ENCODE assay signal across 10 cellular contexts in genomic region chr3:13016726-13017255, GRCh38. TPM values are rescaled to one million over a fixed set of nuclear protein-coding genes. Genes with fewer than 3 reads are reported as not detected.
A peak's percentile ranks its signal among the peaks of the same experiment; 100 is the strongest.
DNase-seq lines count a peak whose midpoint lies in the region; ATAC-seq, FAIRE-seq and TF ChIP-seq lines count a peak whose summit lies in the region.
"Had no signal": no experiment of that assay in that cellular context is flagged by ENCODE, and none has a peak within 500 bp of the region (broad histone marks: within the 10 kb centered on the region; RNA-seq: fewer than 3 reads in every experiment).

No MANE protein-coding gene starts in this region.

- no peaks in the 10 kb centered on the region for H3K27me3 Mint-ChIP-seq in natural killer cell treated with Interleukin-12 subunit alpha and Interleukin-12 subunit beta and Interleukin-15 and Interleukin-18, amount 100 ng/mL, for 72 hours

- H3K9me3 ChIP-seq in BE2C, result no peaks in the 10 kb centered on the region
- H3K9me3 ChIP-seq in GM12878 (replicated peaks; ENCODE audit: control insufficient read depth, insufficient read depth, low read length), result no peaks in the 10 kb centered on the region

- H3K4me3 ChIP-seq in BE2C (ENCODE audit: low read depth, low read length) (peak overlapping the region; percentile 19), GM12878 (peak overlapping the region; percentile 70)

- H2AFZ ChIP-seq in GM12878 (ENCODE audit: control insufficient read depth, low read depth, low read length), result no peak overlapping the region

- peak overlapping the region; percentile 93 for H3K4me2 ChIP-seq in GM12878 (ENCODE audit: control insufficient read depth, insufficient read depth)

- POLR2A ChIA-PET in GM12878 (lab: Charles Lee), result interaction anchor here (1.8 to 2.9 kb wide), 4 partner anchors 12 to 54 kb away, joined by 6 to 13 read pairs (median 12); no protein-coding TSS in a partner anchor

- H3K4me1 ChIP-seq in BE2C (peaks cover 36% of the 10 kb centered on the region), GM12878 (ENCODE audit: control insufficient read depth, insufficient read depth, low read length) (peaks cover 78% of the 10 kb centered on the region)

- RAD21 ChIA-PET in GM12878 (lab: Charles Lee; ENCODE audit: unreplicated experiment), result interaction anchor here (1.7 kb wide), 1 partner anchor 30 kb away, joined by 8 read pairs; no protein-coding TSS in a partner anchor

- peak; percentile 71 for FAIRE-seq in GM12892 (lab: Jason Lieb, UNC)
- FAIRE-seq in GM12878 (lab: Jason Lieb, UNC), result no peak
- FAIRE-seq: TTC549 had no signal

- H3K27ac ChIP-seq in GM12878 (ENCODE audit: control insufficient read depth, insufficient read depth), result peak overlapping the region; percentile 99

- H3K36me3 ChIP-seq in BE2C (0 out of 2 replicates have a peak, but pooled peaks cover 2% of the 10 kb centered on the region), GM12878 (ENCODE audit: control insufficient read depth in 2 of 2, insufficient read depth in 2 of 2, low read length in 1 of 2) (peaks cover 0 to 2% of the 10 kb centered on the region in 2 experiments; a peak in 1 of 4 replicates)

- WGBS in GM12878 (ENCODE audit: insufficient coverage, insufficient replicate concordance, low lambda C conversion rate, missing lambda C conversion rate), result 22% methylated on average over 9 of the region's 9 CpGs

- TF ChIP-seq POLR2A in GM12892 (IDR thresholded peaks at IDR 0.05; ENCODE audit: low read depth, low read length), result no peak
- no peak for TF ChIP-seq POLR2A in GM12878 (IDR thresholded peaks at IDR 0.05; ENCODE audit: low read depth, low read length)

- H3K27me3 ChIP-seq in BE2C (no peaks in the 10 kb centered on the region), GM12878 (replicated peaks in 1 of 2; ENCODE audit: control insufficient read depth in 2 of 2, insufficient read depth in 2 of 2, low read length in 1 of 2) (no peaks in the 10 kb centered on the region)

- H3K4me3 Mint-ChIP-seq in natural killer cell treated with Interleukin-12 subunit alpha and Interleukin-12 subunit beta and Interleukin-15 and Interleukin-18, amount 100 ng/mL, for 72 hours, result peak overlapping the region; percentile 89

- H4K20me1 ChIP-seq in GM12878 (ENCODE audit: control insufficient read depth, insufficient read depth), result no peaks in the 10 kb centered on the region

- no peaks in the 10 kb centered on the region for H3K9me3 Mint-ChIP-seq in natural killer cell treated with Interleukin-12 subunit alpha and Interleukin-12 subunit beta and Interleukin-15 and Interleukin-18, amount 100 ng/mL, for 72 hours

- TF ChIP-seq EP300 in GM12878 (IDR thresholded peaks at IDR 0.05; ENCODE audit: borderline replicate concordance in 1 of 2, control insufficient read depth in 1 of 2, low read depth in 2 of 2, low read length in 2 of 2), result no peak

- no TSS peak for BruUV-seq in GM12878 (replicated peaks; lab: Mats Ljungman, UMichigan)

- no peak for TF ChIP-seq CTCF in BE2C (IDR thresholded peaks at IDR 0.05; ENCODE audit: low read depth, low read length)
- no peak for TF ChIP-seq CTCF in GM12878 (IDR thresholded peaks at IDR 0.05 in 2 of 3, conservative IDR thresholded peaks at IDR 0.05 in 1 of 3; ENCODE audit: control insufficient read depth in 2 of 3, extremely low read depth in 1 of 3, insufficient read depth in 1 of 3, low read depth in 3 of 3, low read length in 3 of 3)

- CTCF ChIA-PET in GM12878 (lab: Yijun Ruan, JAX), result no interaction called here

- DNase-seq in BE2C, result no peak
- no peak for DNase-seq in GM12892 (ENCODE audit: insufficient read length)
- DNase-seq in GM12878 (ENCODE audit: low read depth, low spot score), result no peak
- peak; percentile 56 for DNase-seq in natural killer cell treated with Interleukin-12 subunit alpha and Interleukin-12 subunit beta and Interleukin-15 and Interleukin-18, amount 100 ng/mL, for 72 hours (ENCODE audit: low spot score)
- DNase-seq in NK-92 (lab: John Stamatoyannopoulos, UW; ENCODE audit: unreplicated experiment), result no peak
- no peak for DNase-seq in head of caudate nucleus
- DNase-seq in NCI-H748 treated with DMSO at 0.1 percent for 48 hours (lab: John Stamatoyannopoulos, UW), result no peak
- DNase-seq: mammary epithelial cell had no signal

- peak overlapping the region; percentile 93 for H3K9ac ChIP-seq in GM12878 (ENCODE audit: control insufficient read depth, insufficient read depth, low read length)

- H3K4me1 Mint-ChIP-seq in natural killer cell treated with Interleukin-12 subunit alpha and Interleukin-12 subunit beta and Interleukin-15 and Interleukin-18, amount 100 ng/mL, for 72 hours (ENCODE audit: low read depth in 2 of 2), result peaks cover 45 to 51% of the 10 kb centered on the region in 2 donors

- intact Hi-C loops in GM12878 (cut with micrococcal nuclease; ENCODE audit: unreplicated experiment) (loop anchor here (1.0 to 10.0 kb wide), 2 partner anchors 30 to 438 kb away; no protein-coding TSS in a partner anchor), head of caudate nucleus (cut with DNase I) (no loop called here)

- ATAC-seq in GM12878 (no peak), GM21367 (IDR thresholded peaks at IDR 0.05; ENCODE audit: unreplicated experiment) (no peak)
- no peak for ATAC-seq in natural killer cell treated with Interleukin-12 subunit alpha and Interleukin-12 subunit beta and Interleukin-15 and Interleukin-18, amount 100 ng/mL, for 72 hours

- SMC1A ChIA-PET in GM12878 (lab: Charles Lee; ENCODE audit: uncharacterized antibody, unreplicated experiment), result interaction anchor here (1.2 to 8.6 kb wide), 2 partner anchors 30 to 34 kb away, joined by 3 to 71 read pairs; no protein-coding TSS in a partner anchor

- in situ Hi-C loops in GM12878 (cut with MboI), result no loop called here

- TF ChIP-seq RAD21 in GM12878 (IDR thresholded peaks at IDR 0.05; ENCODE audit: insufficient read depth, low read depth, low read length), result no peak

- no peaks in the 10 kb centered on the region for H3K36me3 Mint-ChIP-seq in natural killer cell treated with Interleukin-12 subunit alpha and Interleukin-12 subunit beta and Interleukin-15 and Interleukin-18, amount 100 ng/mL, for 72 hours

- peak overlapping the region; percentile 98 for H3K27ac Mint-ChIP-seq in natural killer cell treated with Interleukin-12 subunit alpha and Interleukin-12 subunit beta and Interleukin-15 and Interleukin-18, amount 100 ng/mL, for 72 hours

- H3K79me2 ChIP-seq in GM12878 (ENCODE audit: control insufficient read depth, insufficient read depth, low read length), result peaks cover 94% of the 10 kb centered on the region

TF ChIP-seq in GM12878, 131 proteins besides CTCF, POLR2A, EP300 and RAD21:
- TF ChIP-seq BHLHE40 (IDR thresholded peaks at IDR 0.05; ENCODE audit: borderline replicate concordance in 1 of 2, low read depth in 2 of 2, low read length in 1 of 2), result peak; percentile 8 to 62; a peak in 2 of 4 replicates
- no peak for TF ChIP-seq SRF (IDR thresholded peaks at IDR 0.05; ENCODE audit: low read depth in 2 of 2, low read length in 2 of 2)

RNA-seq across cellular contexts. Expression of gene IQSEC1, which starts 56.4 kb away (rescaled TPM):
- polyA plus RNA-seq in BE2C (2012; ENCODE audit: insufficient read depth, insufficient read length, low read depth), result 32.5 TPM
- 11.1 TPM for polyA plus RNA-seq in GM12892 (2012; ENCODE audit: missing spikeins)
- total RNA-seq in GM12878 (2013; cell fraction: nucleolus; rRNA removed), result 241 and 274 TPM in 2 replicates
- 13.8 and 16.3 TPM in 2 replicates for total RNA-seq in GM12878 (2014; rRNA removed)
- 6.4 TPM in 2 replicates for total RNA-seq in GM12878 (2014; rRNA removed; fragmentation: Illumina TruSeq; extraction: Trizol)
- total RNA-seq in GM12878 (2021), result 48.6 and 55.2 TPM in 2 replicates
- polyA plus RNA-seq in GM12878 (2011; ENCODE audit: low read depth), result 8.1 TPM
- polyA plus RNA-seq in GM12878 (2011; rRNA removed), result 4.2 and 6.7 TPM in 2 replicates
- 6.3 and 8.5 TPM in 2 replicates for polyA plus RNA-seq in GM12878 (2011; cell fraction: cytosol; rRNA removed)
- 45.6 and 48.9 TPM in 2 replicates for polyA plus RNA-seq in GM12878 (2011; cell fraction: nucleus; rRNA removed)
- 17.9 and 26.7 TPM in 2 replicates for polyA plus RNA-seq in GM12878 (2012)
- 10.2 and 15.1 TPM in 2 replicates for polyA plus RNA-seq in GM12878 (2014; fragmentation: Illumina TruSeq; extraction: Trizol)
- 1 to 10 TPM in 1 of 2 experiments, under 1 TPM in 1; 0.92 to 2.0 TPM for polyA plus RNA-seq in GM12878 (2014; fragmentation: Nextera tagmentation; extraction: Ambion mirVana)
- 17.9 and 23.3 TPM in 2 replicates for polyA plus RNA-seq in GM12878 (2014; rRNA removed)
- 1 to 10 TPM; 8.1 to 9.0 TPM for polyA plus RNA-seq in GM12878 (2016; fragmentation: Nextera tagmentation; extraction: Ambion mirVana)
- polyA minus RNA-seq in GM12878 (2011; rRNA and poly(A)+ RNA removed), result 14.2 and 22.2 TPM in 2 replicates
- polyA minus RNA-seq in GM12878 (2011; cell fraction: cytosol; rRNA and poly(A)+ RNA removed), result 11.4 and 16.2 TPM in 2 replicates
- 53.2 and 58.7 TPM in 2 replicates for polyA minus RNA-seq in GM12878 (2011; cell fraction: nucleus; rRNA and poly(A)+ RNA removed)
- 10 to 100 TPM; 93.7 to 95.8 TPM for total RNA-seq in natural killer cell treated with Interleukin-12 subunit alpha and Interleukin-12 subunit beta and Interleukin-15 and Interleukin-18, amount 100 ng/mL, for 72 hours
